1 cellular context compared by ENCODE assay signal in the genomic region with DNA sequence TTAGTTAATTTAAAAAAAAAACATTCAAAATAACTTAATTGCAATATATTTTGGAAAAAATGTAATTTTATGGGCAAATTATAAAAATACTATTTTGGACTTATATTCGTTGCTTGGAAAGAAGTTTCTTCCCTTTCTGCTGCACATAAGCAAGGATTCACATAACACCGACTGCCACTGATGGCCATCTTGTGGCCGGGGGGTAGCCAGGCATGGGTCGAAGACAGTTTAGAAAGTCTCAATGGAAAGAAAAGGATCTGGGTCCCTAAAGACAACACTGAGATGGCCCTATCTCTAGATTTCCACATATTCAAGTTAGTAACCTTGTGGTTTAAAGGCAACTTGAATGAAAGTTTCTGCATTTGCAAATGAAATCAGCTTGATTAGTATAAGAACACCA.
TF ChIP-seq lines count a peak whose summit lies in the region.

No MANE protein-coding gene starts in this region.

TF ChIP-seq in GM23338, 12 proteins besides CTCF, POLR2A, EP300 and RAD21 (continued from another document):
- TF ChIP-seq, protein P1, sequence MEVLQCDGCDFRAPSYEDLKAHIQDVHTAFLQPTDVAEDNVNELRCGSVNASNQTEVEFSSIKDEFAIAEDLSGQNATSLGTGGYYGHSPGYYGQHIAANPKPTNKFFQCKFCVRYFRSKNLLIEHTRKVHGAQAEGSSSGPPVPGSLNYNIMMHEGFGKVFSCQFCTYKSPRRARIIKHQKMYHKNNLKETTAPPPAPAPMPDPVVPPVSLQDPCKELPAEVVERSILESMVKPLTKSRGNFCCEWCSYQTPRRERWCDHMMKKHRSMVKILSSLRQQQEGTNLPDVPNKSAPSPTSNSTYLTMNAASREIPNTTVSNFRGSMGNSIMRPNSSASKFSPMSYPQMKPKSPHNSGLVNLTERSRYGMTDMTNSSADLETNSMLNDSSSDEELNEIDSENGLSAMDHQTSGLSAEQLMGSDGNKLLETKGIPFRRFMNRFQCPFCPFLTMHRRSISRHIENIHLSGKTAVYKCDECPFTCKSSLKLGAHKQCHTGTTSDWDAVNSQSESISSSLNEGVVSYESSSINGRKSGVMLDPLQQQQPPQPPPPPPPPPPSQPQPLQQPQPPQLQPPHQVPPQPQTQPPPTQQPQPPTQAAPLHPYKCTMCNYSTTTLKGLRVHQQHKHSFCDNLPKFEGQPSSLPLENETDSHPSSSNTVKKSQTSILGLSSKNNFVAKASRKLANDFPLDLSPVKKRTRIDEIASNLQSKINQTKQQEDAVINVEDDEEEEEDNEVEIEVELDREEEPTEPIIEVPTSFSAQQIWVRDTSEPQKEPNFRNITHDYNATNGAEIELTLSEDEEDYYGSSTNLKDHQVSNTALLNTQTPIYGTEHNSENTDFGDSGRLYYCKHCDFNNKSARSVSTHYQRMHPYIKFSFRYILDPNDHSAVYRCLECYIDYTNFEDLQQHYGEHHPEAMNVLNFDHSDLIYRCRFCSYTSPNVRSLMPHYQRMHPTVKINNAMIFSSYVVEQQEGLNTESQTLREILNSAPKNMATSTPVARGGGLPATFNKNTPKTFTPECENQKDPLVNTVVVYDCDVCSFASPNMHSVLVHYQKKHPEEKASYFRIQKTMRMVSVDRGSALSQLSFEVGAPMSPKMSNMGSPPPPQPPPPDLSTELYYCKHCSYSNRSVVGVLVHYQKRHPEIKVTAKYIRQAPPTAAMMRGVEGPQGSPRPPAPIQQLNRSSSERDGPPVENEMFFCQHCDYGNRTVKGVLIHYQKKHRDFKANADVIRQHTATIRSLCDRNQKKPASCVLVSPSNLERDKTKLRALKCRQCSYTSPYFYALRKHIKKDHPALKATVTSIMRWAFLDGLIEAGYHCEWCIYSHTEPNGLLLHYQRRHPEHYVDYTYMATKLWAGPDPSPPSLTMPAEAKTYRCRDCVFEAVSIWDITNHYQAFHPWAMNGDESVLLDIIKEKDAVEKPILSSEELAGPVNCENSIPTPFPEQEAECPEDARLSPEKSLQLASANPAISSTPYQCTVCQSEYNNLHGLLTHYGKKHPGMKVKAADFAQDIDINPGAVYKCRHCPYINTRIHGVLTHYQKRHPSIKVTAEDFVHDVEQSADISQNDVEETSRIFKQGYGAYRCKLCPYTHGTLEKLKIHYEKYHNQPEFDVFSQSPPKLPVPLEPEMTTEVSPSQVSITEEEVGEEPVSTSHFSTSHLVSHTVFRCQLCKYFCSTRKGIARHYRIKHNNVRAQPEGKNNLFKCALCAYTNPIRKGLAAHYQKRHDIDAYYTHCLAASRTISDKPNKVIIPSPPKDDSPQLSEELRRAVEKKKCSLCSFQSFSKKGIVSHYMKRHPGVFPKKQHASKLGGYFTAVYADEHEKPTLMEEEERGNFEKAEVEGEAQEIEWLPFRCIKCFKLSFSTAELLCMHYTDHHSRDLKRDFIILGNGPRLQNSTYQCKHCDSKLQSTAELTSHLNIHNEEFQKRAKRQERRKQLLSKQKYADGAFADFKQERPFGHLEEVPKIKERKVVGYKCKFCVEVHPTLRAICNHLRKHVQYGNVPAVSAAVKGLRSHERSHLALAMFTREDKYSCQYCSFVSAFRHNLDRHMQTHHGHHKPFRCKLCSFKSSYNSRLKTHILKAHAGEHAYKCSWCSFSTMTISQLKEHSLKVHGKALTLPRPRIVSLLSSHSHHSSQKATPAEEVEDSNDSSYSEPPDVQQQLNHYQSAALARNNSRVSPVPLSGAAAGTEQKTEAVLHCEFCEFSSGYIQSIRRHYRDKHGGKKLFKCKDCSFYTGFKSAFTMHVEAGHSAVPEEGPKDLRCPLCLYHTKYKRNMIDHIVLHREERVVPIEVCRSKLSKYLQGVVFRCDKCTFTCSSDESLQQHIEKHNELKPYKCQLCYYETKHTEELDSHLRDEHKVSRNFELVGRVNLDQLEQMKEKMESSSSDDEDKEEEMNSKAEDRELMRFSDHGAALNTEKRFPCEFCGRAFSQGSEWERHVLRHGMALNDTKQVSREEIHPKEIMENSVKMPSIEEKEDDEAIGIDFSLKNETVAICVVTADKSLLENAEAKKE (CRISPR knock-in tag; IDR thresholded peaks at IDR 0.05) = no peak
TF ChIP-seq in GM23338: peak in this region for 0.
